Comparison of ENCODE assay signal across 21 cellular contexts in the genomic region with DNA sequence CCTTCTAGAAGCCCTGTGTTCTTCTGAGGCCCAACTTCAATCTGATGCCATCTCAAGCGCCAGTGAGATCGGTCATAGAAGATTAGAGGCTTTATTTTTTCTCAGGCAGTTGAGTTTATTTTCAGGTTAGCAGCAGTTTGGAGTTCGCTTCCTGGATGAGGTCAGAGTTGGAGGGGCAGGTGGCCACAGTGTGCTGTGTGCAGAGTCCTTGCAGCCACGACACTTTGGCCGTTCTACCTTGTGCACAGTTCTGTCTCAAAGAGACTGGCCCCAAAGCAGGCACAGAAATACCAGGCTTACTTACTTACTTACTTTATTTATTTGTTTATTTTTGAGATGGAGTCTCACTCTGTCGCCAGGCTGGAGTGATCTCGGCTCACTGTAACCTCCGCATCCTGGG. TPM values are rescaled to one million over a fixed set of nuclear protein-coding genes. Genes with fewer than 3 reads are reported as not detected.
DNase-seq lines count a peak whose midpoint lies in the region; ATAC-seq, FAIRE-seq and TF ChIP-seq lines count a peak whose summit lies in the region.
"Had no signal": no experiment of that assay in that cellular context is flagged by ENCODE, and none has a peak within 500 bp of the region (broad histone marks: within the 10 kb centered on the region; RNA-seq: fewer than 3 reads in every experiment).

No MANE protein-coding gene starts in this region.

- no peak overlapping the region for H4K8ac ChIP-seq in H1 (ENCODE audit: extremely low read depth, insufficient read depth, low read length)

- H2BK20ac ChIP-seq in H1 (ENCODE audit: low read length), result no peak overlapping the region

- no peak overlapping the region for H2BK12ac ChIP-seq in H1 (ENCODE audit: low read depth, low read length)

- no peaks in the 10 kb centered on the region for H3K79me1 ChIP-seq in H1 (ENCODE audit: low read depth, low read length)

- H3K27ac ChIP-seq in cardiac muscle cell (peak overlapping the region; percentile 6), heart left ventricle (no peak overlapping the region), H1 (ENCODE audit: low read depth, low read length) (no peak overlapping the region), osteoblast (ENCODE audit: low read depth, low read length) (no peak overlapping the region)
- H3K27ac ChIP-seq: C4-2B, GM23248 had no signal

- H2BK15ac ChIP-seq in H1 (ENCODE audit: low read length), result 0 out of 2 replicates have a peak overlapping the region, but pooled peaks have one; percentile 46

- no peaks in the 10 kb centered on the region for H3K79me2 ChIP-seq in H1 (ENCODE audit: control insufficient read depth in 1 of 2, insufficient read depth in 2 of 2, low read length in 2 of 2)
- no peaks in the 10 kb centered on the region for H3K79me2 ChIP-seq in osteoblast (ENCODE audit: insufficient read depth, low read length)

- DNase-seq in cardiac muscle cell (ENCODE audit: low read depth in 1 of 2, low spot score in 1 of 2) (no peak), heart left ventricle (no peak), H1 (ENCODE audit: low read depth in 1 of 2, low spot score in 2 of 2) (no peak), osteoblast (ENCODE audit: insufficient read length, low spot score, missing footprints) (peak; percentile 17), HPDE6-E6E7 (ENCODE audit: extremely low spot score) (no peak), hippocampal formation (lab: John Stamatoyannopoulos, UW) (no peak)
- DNase-seq: Caco-2; CD4-positive, alpha-beta T cell; DMS79 treated with DMSO at 0.1 percent for 48 hours; GF-D8; GM23248; HCEC 1CT; IMR-90; KBM-7 had no signal

- H3K4me2 ChIP-seq in H1 (ENCODE audit: insufficient read depth in 1 of 2, low read depth in 2 of 2, low read length in 2 of 2) (no peak overlapping the region), osteoblast (ENCODE audit: insufficient read depth, low read length) (no peak overlapping the region)

- intact Hi-C loops in heart left ventricle (cut with DNase I), result no loop called here

- POLR2A ChIA-PET in H1 (lab: Charles Lee; ENCODE audit: partially characterized antibody), result interaction anchor here (1.7 kb wide), 1 partner anchor 119 kb away, joined by 3 read pairs; no protein-coding TSS in a partner anchor

- no peak for TF ChIP-seq RAD21 in H1 (IDR thresholded peaks at IDR 0.05 in 1 of 2, conservative IDR thresholded peaks at IDR 0.05 in 1 of 2; ENCODE audit: low read depth in 2 of 2, low read length in 2 of 2)

- H4K20me1 ChIP-seq in H1 (replicated peaks in 1 of 2; ENCODE audit: control insufficient read depth in 1 of 2, insufficient read depth in 2 of 2, low read length in 2 of 2) (no peaks in the 10 kb centered on the region), osteoblast (ENCODE audit: insufficient read depth, low read length) (no peaks in the 10 kb centered on the region)

- TF ChIP-seq POLR2A in heart left ventricle (IDR thresholded peaks at IDR 0.05), result no peak
- no peak for TF ChIP-seq POLR2A in H1 (IDR thresholded peaks at IDR 0.05; ENCODE audit: control extremely low read depth in 1 of 2, low read depth in 2 of 2, low read length in 2 of 2)

- H3K18ac ChIP-seq in H1 (ENCODE audit: extremely low read depth, low read length), result no peak overlapping the region

- no peak overlapping the region for H3K23ac ChIP-seq in H1 (ENCODE audit: insufficient read length)

- H2BK5ac ChIP-seq in H1 (ENCODE audit: low read depth, low read length), result no peak overlapping the region

- no peak for TF ChIP-seq EP300 in H1 (IDR thresholded peaks at IDR 0.05; ENCODE audit: borderline replicate concordance in 1 of 2, low read depth in 2 of 2, low read length in 2 of 2)

- ATAC-seq in heart left ventricle, result no peak

- no peak overlapping the region for H3K9ac ChIP-seq in H1 (replicated peaks in 1 of 4; ENCODE audit: extremely low read depth in 1 of 4, low read depth in 3 of 4, low read length in 3 of 4)
- H3K9ac ChIP-seq: GM23248 had no signal

- H3K36me3 ChIP-seq in cardiac muscle cell (no peaks in the 10 kb centered on the region), heart left ventricle (no peaks in the 10 kb centered on the region), H1 (ENCODE audit: control insufficient read depth in 2 of 4, insufficient read depth in 4 of 4, low read length in 3 of 4) (no peaks in the 10 kb centered on the region), osteoblast (ENCODE audit: insufficient read depth, low read length) (no peaks in the 10 kb centered on the region)

- no peaks in the 10 kb centered on the region for H3K27me3 ChIP-seq in cardiac muscle cell
- H3K27me3 ChIP-seq in heart left ventricle, result no peaks in the 10 kb centered on the region
- no peaks in the 10 kb centered on the region for H3K27me3 ChIP-seq in H1 (replicated peaks in 1 of 4; ENCODE audit: control insufficient read depth in 3 of 4, extremely low read depth in 1 of 4, insufficient read depth in 3 of 4, low read length in 3 of 4)
- no peaks in the 10 kb centered on the region for H3K27me3 ChIP-seq in osteoblast (ENCODE audit: insufficient read depth, low read length)

- H4K5ac ChIP-seq in H1 (ENCODE audit: insufficient read length, low read depth, low read length), result no peak overlapping the region

- no peak for FAIRE-seq in H1 (lab: Jason Lieb, UNC)
- FAIRE-seq: D721Med, GM19239, H54 had no signal

- H3K4me1 ChIP-seq in cardiac muscle cell (ENCODE audit: low read depth) (no peaks in the 10 kb centered on the region), heart left ventricle (no peaks in the 10 kb centered on the region), H1 (replicated peaks in 1 of 4; ENCODE audit: control insufficient read depth in 3 of 4, insufficient read depth in 4 of 4, low read length in 3 of 4) (no peaks in the 10 kb centered on the region), osteoblast (ENCODE audit: insufficient read depth, low read length) (no peaks in the 10 kb centered on the region)

- no peaks in the 10 kb centered on the region for H3K9me3 ChIP-seq in cardiac muscle cell (ENCODE audit: low read depth)
- no peaks in the 10 kb centered on the region for H3K9me3 ChIP-seq in heart left ventricle
- no peaks in the 10 kb centered on the region for H3K9me3 ChIP-seq in H1 (ENCODE audit: insufficient read depth in 2 of 2, low read depth in 1 of 2, low read length in 1 of 2)
- no peaks in the 10 kb centered on the region for H3K9me3 ChIP-seq in osteoblast (ENCODE audit: low read depth, low read length)
- H3K9me3 ChIP-seq: Caco-2 had no signal

- 82 to 90% (median 87%) methylated on average over 8 of the region's 8 CpGs for WGBS in heart left ventricle, 4 donors
- 95% methylated on average over 8 of the region's 8 CpGs; no CpG with 5 or more reads in 1 of the 2 experiments for WGBS in H1 (ENCODE audit: extremely low coverage in 1 of 2, insufficient coverage in 1 of 2, insufficient read length in 1 of 2, insufficient replicate concordance in 2 of 2, low coverage in 1 of 2, low lambda C conversion rate in 2 of 2, missing lambda C conversion rate in 1 of 2), 2 experiments

- no peak overlapping the region for H3K4ac ChIP-seq in H1 (replicated peaks; ENCODE audit: insufficient read length, low read depth, low read length)

- CTCF ChIA-PET in H1 (lab: Charles Lee; ENCODE audit: partially characterized antibody), result no interaction called here

- no peak for TF ChIP-seq CTCF in cardiac muscle cell (IDR thresholded peaks at IDR 0.05; ENCODE audit: low read depth, low read length)
- TF ChIP-seq CTCF in heart left ventricle (IDR thresholded peaks at IDR 0.05), result no peak
- TF ChIP-seq CTCF in H1 (IDR thresholded peaks at IDR 0.05; ENCODE audit: control extremely low read depth in 1 of 3, insufficient read depth in 1 of 3, low read depth in 1 of 3, low read length in 3 of 3), result no peak
- no peak for TF ChIP-seq CTCF in osteoblast (IDR thresholded peaks at IDR 0.05; ENCODE audit: extremely low read depth, low read depth, low read length)

- H3K4me3 ChIP-seq in cardiac muscle cell (no peak overlapping the region), heart left ventricle (no peak overlapping the region), H1 (ENCODE audit: extremely low read depth in 1 of 4, insufficient read depth in 2 of 4, low read depth in 3 of 4, low read length in 4 of 4) (no peak overlapping the region), osteoblast (ENCODE audit: insufficient read depth, low read length) (no peak overlapping the region)
- H3K4me3 ChIP-seq: GM23248 had no signal

- no peak overlapping the region for H4K91ac ChIP-seq in H1 (replicated peaks; ENCODE audit: insufficient read length, low read length)

- H3K23me2 ChIP-seq in H1 (ENCODE audit: low read depth, low read length), result no peaks in the 10 kb centered on the region

- no peak overlapping the region for H2BK120ac ChIP-seq in H1 (replicated peaks; ENCODE audit: low read depth, low read length)

- H3K14ac ChIP-seq in H1 (ENCODE audit: insufficient read length), result no peak overlapping the region

- no peak overlapping the region for H3K56ac ChIP-seq in H1 (replicated peaks; ENCODE audit: insufficient read length, low read depth, low read length)

- H2AFZ ChIP-seq in H1 (ENCODE audit: low read length) (no peak overlapping the region), osteoblast (ENCODE audit: low read length) (no peak overlapping the region)
- H2AFZ ChIP-seq: GM23248 had no signal

- H2AK5ac ChIP-seq in H1 (ENCODE audit: low read depth, low read length), result no peak overlapping the region

RNA-seq across cellular contexts. Expression of a gene that starts 15.9 kb away (rescaled TPM):
- total RNA-seq in cardiac muscle cell (62.2 and 66.5 TPM in 2 replicates), heart left ventricle (10 to 100 TPM; 31.4 to 62.0 (median 53.4) TPM), osteoblast (23.0 and 25.7 TPM in 2 replicates)
- polyA plus RNA-seq in cardiac muscle cell (104 and 137 TPM in 2 replicates), heart left ventricle (10 to 100 TPM in 1 of 2 donors, 1 to 10 TPM in 1; 9.8 to 38.9 TPM), H1 (2011; rRNA removed) (56.7 and 65.2 TPM in 2 replicates)
- total RNA-seq in H1 (2021; fragmentation: NEBNext Ultra II Directional; extraction: Animal tissue kit (Norgen Biotek cat#: 25700)), result 163 and 167 TPM in 2 replicates
- 74.2 TPM for polyA plus RNA-seq in H1 (2011; cell fraction: cytosol; rRNA removed)
- 70.1 TPM for polyA plus RNA-seq in H1 (2011; cell fraction: nucleus; rRNA removed)
- polyA plus RNA-seq in H1 (2012, experiment 1 of 2), result 111 to 115 TPM (median 113 TPM) in 4 replicates
- 69.3 TPM for polyA plus RNA-seq in H1 (2012, experiment 2 of 2)
- 71.2 TPM for polyA plus RNA-seq in H1 (2013, experiment 1 of 2)
- 73.0 TPM for polyA plus RNA-seq in H1 (2013, experiment 2 of 2)
- 85.2 and 94.8 TPM in 2 replicates for polyA minus RNA-seq in H1 (2011; rRNA and poly(A)+ RNA removed)
- 70.8 TPM for polyA minus RNA-seq in H1 (2011; cell fraction: cytosol; rRNA and poly(A)+ RNA removed)
- 18.9 TPM for polyA minus RNA-seq in H1 (2011; cell fraction: nucleus; rRNA and poly(A)+ RNA removed)

RNA-seq across cellular contexts. Expression of a gene that starts 31.2 kb away (rescaled TPM):
- total RNA-seq in cardiac muscle cell (not detected in 2 replicates), heart left ventricle (not detected), osteoblast (not detected in 2 replicates)
- polyA plus RNA-seq in cardiac muscle cell (not detected in 2 replicates), heart left ventricle (not detected), H1 (2011; rRNA removed) (0.46 and 0.59 TPM in 2 replicates)
- not detected in 2 replicates for total RNA-seq in H1 (2021; fragmentation: NEBNext Ultra II Directional; extraction: Animal tissue kit (Norgen Biotek cat#: 25700))
- 0.31 TPM for polyA plus RNA-seq in H1 (2011; cell fraction: cytosol; rRNA removed)
- polyA plus RNA-seq in H1 (2011; cell fraction: nucleus; rRNA removed), result 0.41 TPM
- 0.52 to 1.3 TPM (median 0.64 TPM) in 4 replicates for polyA plus RNA-seq in H1 (2012, experiment 1 of 2)
- 0.59 TPM for polyA plus RNA-seq in H1 (2012, experiment 2 of 2)
- polyA plus RNA-seq in H1 (2013, experiment 1 of 2), result 0.53 TPM
- 0.70 TPM for polyA plus RNA-seq in H1 (2013, experiment 2 of 2)
- polyA minus RNA-seq in H1 (2011; rRNA and poly(A)+ RNA removed), result not detected in 2 replicates
- not detected for polyA minus RNA-seq in H1 (2011; cell fraction: cytosol; rRNA and poly(A)+ RNA removed)
- polyA minus RNA-seq in H1 (2011; cell fraction: nucleus; rRNA and poly(A)+ RNA removed), result not detected
- total RNA-seq: A172; B cell; Caco-2; CD4-positive, alpha-beta T cell; GM23248; HT1080; IMR-90 had no signal
- polyA plus RNA-seq: GM23248, IMR-90 had no signal
